ENCODE assay signal across 8 cellular contexts in genomic region chr16:53090591-53091507, GRCh38. TPM values are rescaled to one million over a fixed set of nuclear protein-coding genes. Genes with fewer than 3 reads are reported as not detected.
DNase-seq lines count a peak whose midpoint lies in the region; ATAC-seq and TF ChIP-seq lines count a peak whose summit lies in the region.

No MANE protein-coding gene starts in this region.

- no peaks in the 10 kb centered on the region for H3K79me2 ChIP-seq in H9 (ENCODE audit: insufficient read depth, low read length)
- no peaks in the 10 kb centered on the region for H3K79me2 ChIP-seq in PC-3 (ENCODE audit: low read length)

- H2BK5ac ChIP-seq in H9 (ENCODE audit: insufficient read length, low read length) = no peak overlapping the region

- H4K91ac ChIP-seq in H9 (ENCODE audit: insufficient read length, low read depth, low read length) = no peak overlapping the region

- H3K9me2 ChIP-seq in PC-3 (replicated peaks; ENCODE audit: low read length) = no peaks in the 10 kb centered on the region

- peaks cover 0 to 8% (median 4%) of the 10 kb centered on the region in 3 experiments; a peak in 4 of 7 replicates for H3K36me3 Mint-ChIP-seq in H9 (ENCODE audit: insufficient read depth in 1 of 3, low read depth in 3 of 3)
- H3K36me3 Mint-ChIP-seq in stimulated activated naive B cell treated with anti-CD40 and anti-IgM and Interleukin-4, amounts not matched to agents 10 μg/mL and 1 μg/mL and 100 μg/mL, for 72 hours = peaks cover 0 to 7% of the 10 kb centered on the region in 2 donors

- no peak overlapping the region for H2BK15ac ChIP-seq in H9 (ENCODE audit: low read depth, low read length)

- no peaks in the 10 kb centered on the region for H3K36me3 ChIP-seq in PC-3 (ENCODE audit: low read depth, low read length)

- H3K4me1 ChIP-seq in H9 (ENCODE audit: insufficient read depth, low read length) (peaks cover 18% of the 10 kb centered on the region; the same call in 1 of the 2 replicates), PC-3 (ENCODE audit: insufficient read depth, low read length) (peaks cover 8% of the 10 kb centered on the region; the same call in 1 of the 2 replicates)

- POLR2A ChIA-PET in PC-3 (lab: Charles Lee; ENCODE audit: unreplicated experiment) = no interaction called here

- H4K20me1 ChIP-seq in H9 (ENCODE audit: control insufficient read depth, insufficient read depth, insufficient read length) = no peaks in the 10 kb centered on the region
- no peaks in the 10 kb centered on the region for H4K20me1 ChIP-seq in PC-3 (ENCODE audit: low read length)

- H3K9me3 ChIP-seq in H9 (ENCODE audit: control insufficient read depth, low read depth, low read length) = no peaks in the 10 kb centered on the region
- no peaks in the 10 kb centered on the region for H3K9me3 ChIP-seq in PC-3 (ENCODE audit: low read length)

- H2BK120ac ChIP-seq in H9 (ENCODE audit: low read depth, low read length, poor library complexity, severe bottlenecking) = no peak overlapping the region

- no peaks in the 10 kb centered on the region for H3K9me3 Mint-ChIP-seq in H9
- no peaks in the 10 kb centered on the region for H3K9me3 Mint-ChIP-seq in stimulated activated naive B cell treated with anti-CD40 and anti-IgM and Interleukin-4, amounts not matched to agents 10 μg/mL and 1 μg/mL and 100 μg/mL, for 72 hours

- H3K9ac ChIP-seq in H9 (ENCODE audit: extremely low read depth, insufficient read length, low read length) (no peak overlapping the region), PC-3 (ENCODE audit: low read length) (no peak overlapping the region)

- H3K4ac ChIP-seq in H9 (ENCODE audit: low read depth, low read length) = no peak overlapping the region

- no peak overlapping the region for H3T11ph ChIP-seq in H9 (ENCODE audit: low read length)

- WGBS in H9 (ENCODE audit: extremely low coverage, insufficient read length, low lambda C conversion rate) = no CpG with 5 or more reads among the region's 13 CpGs

- H3K23ac ChIP-seq in H9 (ENCODE audit: insufficient read length, low read depth, low read length) = no peak overlapping the region

- no peaks in the 10 kb centered on the region for H3K27me3 Mint-ChIP-seq in H9 (ENCODE audit: low read depth)
- no peaks in the 10 kb centered on the region for H3K27me3 Mint-ChIP-seq in stimulated activated naive B cell treated with anti-CD40 and anti-IgM and Interleukin-4, amounts not matched to agents 10 μg/mL and 1 μg/mL and 100 μg/mL, for 72 hours

- no peak overlapping the region for H2BK20ac ChIP-seq in H9 (ENCODE audit: low read depth, low read length, poor library complexity, severe bottlenecking)

- H3K27ac ChIP-seq in H9 (ENCODE audit: insufficient read length, low read depth, low read length) (peak overlapping the region; percentile 56), PC-3 (ENCODE audit: low read length) (no peak overlapping the region)

- no peak overlapping the region for H2AK5ac ChIP-seq in H9 (ENCODE audit: insufficient read length, low read length)

- no peak overlapping the region for H2BK12ac ChIP-seq in H9 (ENCODE audit: insufficient read length, low read depth, low read length)

- H3K56ac ChIP-seq in H9 (ENCODE audit: insufficient read length, low read depth, low read length) = no peak overlapping the region

- H3K4me3 ChIP-seq in PC-3 (ENCODE audit: low read length) = no peak overlapping the region

- intact Hi-C loops in PC-3 (cut with micrococcal nuclease) = no loop called here

- H3K18ac ChIP-seq in H9 (ENCODE audit: insufficient read length, low read depth, low read length) = no peak overlapping the region

- no peaks in the 10 kb centered on the region for H3F3A ChIP-seq in PC-3 (ENCODE audit: low read length, unreplicated experiment)

- H2AFZ ChIP-seq in H9 (ENCODE audit: low read length) (no peak overlapping the region), PC-3 (ENCODE audit: low read length) (no peak overlapping the region)

- in situ Hi-C loops in GM13976 (cut with MboI; ENCODE audit: low sequenced_read_pairs, unreplicated experiment) = no loop called here

- H3K23me2 ChIP-seq in H9 (ENCODE audit: insufficient read length, low read depth, low read length, poor library complexity, severe bottlenecking) = no peaks in the 10 kb centered on the region

- H3K27me3 ChIP-seq in H9 (ENCODE audit: insufficient read depth, low read length) (no peaks in the 10 kb centered on the region), PC-3 (ENCODE audit: low read length) (no peaks in the 10 kb centered on the region)

- peak overlapping the region; percentile 23 to 77; a peak in 4 of 5 replicates for H3K4me3 Mint-ChIP-seq in H9
- H3K4me3 Mint-ChIP-seq in stimulated activated naive B cell treated with anti-CD40 and anti-IgM and Interleukin-4, amounts not matched to agents 10 μg/mL and 1 μg/mL and 100 μg/mL, for 72 hours = peak overlapping the region; percentile 57 to 60

- no peaks in the 10 kb centered on the region for H3K79me1 ChIP-seq in H9 (ENCODE audit: insufficient read depth, low read depth, low read length, poor library complexity, severe bottlenecking)

- peak overlapping the region; percentile 23 for H3K4me2 ChIP-seq in H9 (ENCODE audit: insufficient read depth, insufficient read length, low read length)
- H3K4me2 ChIP-seq in PC-3 (ENCODE audit: low read length) = no peak overlapping the region

- H3K4me1 Mint-ChIP-seq in H9 = peaks cover 65 to 71% of the 10 kb centered on the region in 2 experiments
- H3K4me1 Mint-ChIP-seq in stimulated activated naive B cell treated with anti-CD40 and anti-IgM and Interleukin-4, amounts not matched to agents 10 μg/mL and 1 μg/mL and 100 μg/mL, for 72 hours = peaks cover 44 to 71% of the 10 kb centered on the region in 2 donors

- no peak overlapping the region for H4K8ac ChIP-seq in H9 (replicated peaks; ENCODE audit: insufficient read length, low read depth, low read length)

- CTCF ChIA-PET in PC-3 (lab: Charles Lee) = no interaction called here

- no peak overlapping the region for H4K5ac ChIP-seq in H9 (ENCODE audit: insufficient read length, low read depth, low read length)

- DNase-seq in GM13976 (ENCODE audit: low spot score) (peak; percentile 51), H9 (no peak), NCI-H69 (lab: John Stamatoyannopoulos, UW) (peak; percentile 82), cerebellum (ENCODE audit: low spot score) (peak; percentile 61), left lobe of liver (ENCODE audit: low spot score) (peak; percentile 96), NCI-H128 (lab: John Stamatoyannopoulos, UW; ENCODE audit: unreplicated experiment) (no peak), PC-3 (no peak)
- DNase-seq in stimulated activated naive B cell treated with anti-CD40 and anti-IgM and Interleukin-4, amounts not matched to agents 10 μg/mL and 1 μg/mL and 100 μg/mL, for 72 hours = peak; percentile 48

- H3K27ac Mint-ChIP-seq in H9 = peak overlapping the region; percentile 85 to 99 (median 97)
- peak overlapping the region; percentile 80 for H3K27ac Mint-ChIP-seq in stimulated activated naive B cell treated with anti-CD40 and anti-IgM and Interleukin-4, amounts not matched to agents 10 μg/mL and 1 μg/mL and 100 μg/mL, for 72 hours

- H3K14ac ChIP-seq in H9 (ENCODE audit: insufficient read depth, low read length) = no peak overlapping the region

- TF ChIP-seq CTCF in GM13976 (IDR thresholded peaks at IDR 0.05; ENCODE audit: borderline replicate concordance, control extremely low read depth, extremely low read depth, insufficient read depth, missing control alignments) (no peak), H9 (conservative IDR thresholded peaks at IDR 0.05) (no peak), PC-3 (conservative IDR thresholded peaks at IDR 0.05; ENCODE audit: low read depth, low read length) (no peak)

- BruUV-seq in PC-3 (replicated peaks; lab: Mats Ljungman, UMichigan) = no TSS peak

- ATAC-seq in left lobe of liver = peak; percentile 74
- peak; percentile 59 to 61 for ATAC-seq in stimulated activated naive B cell treated with anti-CD40 and anti-IgM and Interleukin-4, amounts not matched to agents 10 μg/mL and 1 μg/mL and 100 μg/mL, for 72 hours (replicated peaks)
- ATAC-seq in PC-3 = no peak; the same call in 1 of the 2 replicates

RNA-seq across cellular contexts. Expression of gene CHD9, which starts 36.1 kb away (rescaled TPM):
- total RNA-seq in H9 (2021) (37.6 and 46.2 TPM in 2 replicates), cerebellum (185 TPM), left lobe of liver (34.7 TPM), PC-3 (2014; rRNA removed) (13.3 and 19.5 TPM in 2 replicates)

RNA-seq across cellular contexts. Expression of gene CHD9NB, which starts 38.2 kb away (rescaled TPM):
- total RNA-seq in H9 (2021) (2.6 and 3.3 TPM in 2 replicates), cerebellum (0.73 TPM), left lobe of liver (1.1 TPM), PC-3 (2014; rRNA removed) (0.40 TPM in 1 of 2 replicates, not detected in the other)

Comparison
In these comparisons a context has a peak if more than half of its experiments do, and no peak if none do; other contexts are left out.
1. DNase-seq: peak in GM13976 (single experiment), NCI-H69 (single experiment), cerebellum (single experiment), left lobe of liver (single experiment) and stimulated activated naive B cell treated with anti-CD40 and anti-IgM and Interleukin-4, amounts not matched to agents 10 μg/mL and 1 μg/mL and 100 μg/mL, for 72 hours (single experiment); none in H9 (single experiment), NCI-H128 (single experiment) and PC-3 (single experiment).